ENCODE assay signal across 11 cellular contexts in the genomic region with DNA sequence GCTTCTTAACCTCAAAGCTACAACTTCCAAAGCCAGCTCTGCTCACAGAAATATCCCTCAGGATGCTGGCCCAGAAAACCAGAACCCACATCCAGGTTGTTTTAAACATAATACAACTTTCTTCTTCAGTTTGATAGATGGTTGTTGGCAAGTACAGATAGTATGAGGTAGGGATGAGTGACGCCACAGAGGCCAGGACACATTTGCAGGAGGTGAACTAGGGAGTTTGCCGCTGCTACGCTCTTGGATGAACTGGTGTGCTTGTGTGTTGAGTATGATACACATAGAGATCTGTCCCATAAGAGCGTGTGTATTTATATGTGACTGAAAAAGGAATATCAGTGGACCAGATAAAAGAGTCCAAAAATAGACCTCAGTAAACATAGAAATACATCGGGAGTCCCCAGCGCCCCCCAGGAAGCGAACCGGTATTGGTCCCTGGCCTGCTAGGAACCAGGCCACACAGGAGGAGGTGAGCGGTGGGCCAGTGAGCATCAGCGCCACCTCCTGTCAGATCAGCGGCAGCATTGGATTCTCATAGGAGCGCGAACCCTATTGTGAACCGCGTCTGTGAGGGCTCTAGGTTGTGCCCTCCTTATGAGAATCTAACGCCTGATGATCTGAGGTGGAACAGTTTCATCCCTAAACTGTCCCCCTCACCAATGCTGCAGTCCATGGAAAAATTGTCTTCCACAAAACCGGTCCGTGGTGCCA.
DNase-seq lines count a peak whose midpoint lies in the region; ATAC-seq and TF ChIP-seq lines count a peak whose summit lies in the region.
"Had no signal": no experiment of that assay in that cellular context is flagged by ENCODE, and none has a peak within 500 bp of the region (broad histone marks: within the 10 kb centered on the region; RNA-seq: fewer than 3 reads in every experiment).

No MANE protein-coding gene starts in this region.

- H3K4me1 ChIP-seq in OCI-LY1 (ENCODE audit: insufficient read depth, low read length, severe bottlenecking) (no peaks in the 10 kb centered on the region), suprapubic skin (no peaks in the 10 kb centered on the region)

- no peaks in the 10 kb centered on the region for H3F3A ChIP-seq in OCI-LY1 (ENCODE audit: insufficient read depth, low read length)

- no peaks in the 10 kb centered on the region for H3K9me3 ChIP-seq in OCI-LY1 (ENCODE audit: low read length)
- H3K9me3 ChIP-seq in suprapubic skin: no peaks in the 10 kb centered on the region

- no peaks in the 10 kb centered on the region for H3K4me1 Mint-ChIP-seq in activated T-cell treated with anti-CD3 and anti-CD28 coated beads, Interleukin-2, amount 50 U/mL, for 4 hours (ENCODE audit: low read depth)

- H4K20me1 ChIP-seq in OCI-LY1 (ENCODE audit: insufficient read depth, low read length): no peaks in the 10 kb centered on the region

- peak; percentile 46 for TF ChIP-seq CTCF in OCI-LY1 (IDR thresholded peaks at IDR 0.05; ENCODE audit: low read length)
- peak; percentile 18 for TF ChIP-seq CTCF in epithelial cell of proximal tubule (conservative IDR thresholded peaks at IDR 0.05; ENCODE audit: low read depth, low read length)
- TF ChIP-seq CTCF in suprapubic skin (IDR thresholded peaks at IDR 0.05): no peak

- H3K27ac ChIP-seq in OCI-LY1 (ENCODE audit: low read depth, low read length, poor library complexity, severe bottlenecking): no peak overlapping the region
- no peak overlapping the region for H3K27ac ChIP-seq in suprapubic skin
- H3K27ac ChIP-seq: C4-2B had no signal

- no peaks in the 10 kb centered on the region for H3K36me3 Mint-ChIP-seq in activated T-cell treated with anti-CD3 and anti-CD28 coated beads, Interleukin-2, amount 50 U/mL, for 4 hours (ENCODE audit: insufficient read depth)

- no peaks in the 10 kb centered on the region for H3K9me3 Mint-ChIP-seq in activated T-cell treated with anti-CD3 and anti-CD28 coated beads, Interleukin-2, amount 50 U/mL, for 4 hours

- H3K9ac ChIP-seq in OCI-LY1 (ENCODE audit: low read length): no peak overlapping the region

- H3K4me3 ChIP-seq in OCI-LY1 (ENCODE audit: low read depth, low read length, poor library complexity, severe bottlenecking): no peak overlapping the region
- no peak overlapping the region for H3K4me3 ChIP-seq in epithelial cell of proximal tubule (ENCODE audit: low read depth, low read length)
- no peak overlapping the region for H3K4me3 ChIP-seq in suprapubic skin

- H3K4me3 Mint-ChIP-seq in activated T-cell treated with anti-CD3 and anti-CD28 coated beads, Interleukin-2, amount 50 U/mL, for 4 hours: no peak overlapping the region

- peak; percentile 14 for DNase-seq in activated T-cell treated with anti-CD3 and anti-CD28 coated beads, Interleukin-2, amount 50 U/mL, for 48 hours
- no peak for DNase-seq in activated T-cell treated with anti-CD3 and anti-CD28 coated beads, Interleukin-2, amount 50 U/mL, for 4 hours
- no peak for DNase-seq in epithelial cell of proximal tubule (ENCODE audit: low read depth)
- peak; percentile 29 to 38 for DNase-seq in suprapubic skin (ENCODE audit: low spot score in 2 of 2)
- DNase-seq in DMS53 treated with DMSO at 0.1 percent for 48 hours (lab: John Stamatoyannopoulos, UW; ENCODE audit: unreplicated experiment): no peak
- DNase-seq in NCI-H2227 treated with DMSO at 0.1 percent for 48 hours (lab: John Stamatoyannopoulos, UW): no peak
- DNase-seq: activated CD4-positive, CD25-positive, alpha-beta regulatory T cell treated with anti-CD3 and anti-CD28 coated beads, Interleukin-2, amount 50 U/mL, for 72 hours; NCI-H1436 had no signal

- H3K4me2 ChIP-seq in OCI-LY1 (ENCODE audit: low read length): no peak overlapping the region

- no peaks in the 10 kb centered on the region for H3K79me2 ChIP-seq in OCI-LY1 (ENCODE audit: insufficient read depth, low read length)

- H3K27me3 Mint-ChIP-seq in activated T-cell treated with anti-CD3 and anti-CD28 coated beads, Interleukin-2, amount 50 U/mL, for 4 hours (ENCODE audit: low read depth): no peaks in the 10 kb centered on the region

- no peak for ATAC-seq in activated T-cell treated with anti-CD3 and anti-CD28 coated beads, Interleukin-2, amount 50 U/mL, for 4 hours
- no peak for ATAC-seq in GM19452 (IDR thresholded peaks at IDR 0.05; ENCODE audit: unreplicated experiment)

- 79% methylated on average over 18 of the region's 18 CpGs for WGBS in suprapubic skin

- no peak overlapping the region for H2AFZ ChIP-seq in OCI-LY1 (ENCODE audit: low read length)

- no peak for TF ChIP-seq EP300 in suprapubic skin (IDR thresholded peaks at IDR 0.05)

- H3K36me3 ChIP-seq in OCI-LY1 (ENCODE audit: insufficient read depth, low read length) (peaks cover 91% of the 10 kb centered on the region), suprapubic skin (peaks cover 62% of the 10 kb centered on the region)

- no peaks in the 10 kb centered on the region for H3K27me3 ChIP-seq in OCI-LY1 (ENCODE audit: insufficient read depth, low read length)
- no peaks in the 10 kb centered on the region for H3K27me3 ChIP-seq in suprapubic skin

- no peaks in the 10 kb centered on the region for H3K9me2 ChIP-seq in OCI-LY1 (ENCODE audit: low read depth, low read length)

- no peak for TF ChIP-seq POLR2A in suprapubic skin (IDR thresholded peaks at IDR 0.05)

Comparison
In these comparisons a context has a peak if more than half of its experiments do, and no peak if none do; other contexts are left out.
1. DNase-seq: peak in activated T-cell treated with anti-CD3 and anti-CD28 coated beads, Interleukin-2, amount 50 U/mL, for 48 hours (2 of 2) and suprapubic skin (2 of 2); none in activated T-cell treated with anti-CD3 and anti-CD28 coated beads, Interleukin-2, amount 50 U/mL, for 4 hours (single experiment), epithelial cell of proximal tubule (single experiment), DMS53 treated with DMSO at 0.1 percent for 48 hours (single experiment) and NCI-H2227 treated with DMSO at 0.1 percent for 48 hours (single experiment).
2. CTCF ChIP-seq: peak in OCI-LY1 (single experiment) and epithelial cell of proximal tubule (single experiment); none in suprapubic skin (0 of 2).